Comparison of ENCODE assay signal across 8 cellular contexts in the genomic region with DNA sequence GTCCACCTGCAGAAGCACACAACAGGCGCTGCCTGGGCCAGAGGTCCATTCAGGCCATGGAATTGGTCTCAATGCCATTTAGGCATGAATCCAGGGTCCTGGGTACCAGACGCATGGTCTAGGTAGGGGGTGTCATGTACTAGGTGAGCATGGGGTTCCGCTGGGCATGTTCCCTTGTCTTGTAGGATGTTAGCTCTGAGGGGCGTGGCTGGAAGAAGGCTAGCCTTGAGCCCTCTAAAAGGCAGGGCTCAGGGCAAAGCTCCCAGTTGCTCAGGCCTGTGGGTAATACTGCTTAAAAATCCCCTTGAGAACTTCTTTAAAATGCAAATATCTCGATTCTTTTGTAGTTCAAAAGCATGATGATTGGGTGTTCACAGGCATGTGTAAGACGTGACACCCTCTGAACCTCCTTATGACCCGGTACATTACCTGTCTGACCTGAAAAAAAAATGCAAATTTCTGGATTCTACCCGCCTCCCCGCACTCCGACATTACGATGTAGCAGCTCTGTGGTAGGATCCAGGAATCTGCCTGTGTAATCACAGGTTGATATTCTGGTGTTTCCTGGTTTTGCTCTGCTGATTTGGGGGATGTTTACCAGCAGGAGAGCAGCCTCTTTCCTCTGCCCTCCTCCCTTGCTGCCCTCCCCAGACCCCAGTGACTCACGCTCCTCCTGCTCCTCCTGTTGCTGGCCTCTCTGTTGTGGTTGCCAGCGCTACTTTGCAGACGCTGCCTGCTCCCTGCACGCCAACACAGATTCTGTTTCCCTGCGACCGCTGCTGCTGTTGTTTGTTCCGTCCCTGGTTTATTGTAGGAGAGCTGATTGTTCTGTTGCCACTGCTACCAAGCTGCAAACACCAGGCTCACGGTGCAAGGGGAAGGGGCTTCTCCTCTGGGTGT. TPM values are rescaled to one million over a fixed set of nuclear protein-coding genes. Genes with fewer than 3 reads are reported as not detected.
DNase-seq lines count a peak whose midpoint lies in the region; ATAC-seq, FAIRE-seq and TF ChIP-seq lines count a peak whose summit lies in the region.

No MANE protein-coding gene starts in this region.

- peak; percentile 90 for ATAC-seq in HG03354 (IDR thresholded peaks at IDR 0.05; ENCODE audit: poor library complexity, severe bottlenecking, unreplicated experiment)
- peak; percentile 88 to 97 (median 96) for ATAC-seq in T-cell (replicated peaks in 1 of 4)
- ATAC-seq in gastrocnemius medialis: peak; percentile 95

- H2AFZ ChIP-seq in astrocyte (ENCODE audit: low read depth, low read length): peak overlapping the region; percentile 61

- H3K9me3 Mint-ChIP-seq in T-cell (peaks cover 0 to 5% (median 4%) of the 10 kb centered on the region in 3 donors), astrocyte (ENCODE audit: unreplicated experiment) (no peaks in the 10 kb centered on the region)

- H4K20me1 ChIP-seq in astrocyte (ENCODE audit: insufficient read depth, low read length): no peaks in the 10 kb centered on the region

- H3K36me3 Mint-ChIP-seq in T-cell (no peaks in the 10 kb centered on the region), astrocyte (ENCODE audit: low read depth, unreplicated experiment) (no peaks in the 10 kb centered on the region)

- peaks cover 33% of the 10 kb centered on the region for H3K4me1 ChIP-seq in astrocyte (ENCODE audit: insufficient read depth, low read length)
- peaks cover 16 to 21% of the 10 kb centered on the region in 2 donors for H3K4me1 ChIP-seq in gastrocnemius medialis

- CTCF ChIA-PET in T-cell (lab: Charles Lee): no interaction called here

- H3K9me3 ChIP-seq in astrocyte (ENCODE audit: insufficient read depth, low read depth, low read length): no peaks in the 10 kb centered on the region
- no peaks in the 10 kb centered on the region for H3K9me3 ChIP-seq in gastrocnemius medialis

- intact Hi-C loops in gastrocnemius medialis (cut with DNase I; ENCODE audit: low total_unique reads): loop anchor here (2.0 to 5.0 kb wide), 3 partner anchors 50 to 165 kb away; no protein-coding TSS in a partner anchor

- no peaks in the 10 kb centered on the region for H3K27me3 ChIP-seq in astrocyte (ENCODE audit: insufficient read depth, low read length)
- H3K27me3 ChIP-seq in gastrocnemius medialis: no peaks in the 10 kb centered on the region

- peak; percentile 32 for FAIRE-seq in astrocyte (lab: Jason Lieb, UNC)

- H3K79me2 ChIP-seq in astrocyte (ENCODE audit: insufficient read depth, low read length): no peaks in the 10 kb centered on the region

- peak overlapping the region; percentile 43 for H3K4me3 ChIP-seq in astrocyte (ENCODE audit: insufficient read depth, low read depth, low read length)
- H3K4me3 ChIP-seq in gastrocnemius medialis: peak overlapping the region; percentile 13 to 48 (median 34)

- in situ Hi-C loops in gastrocnemius medialis (cut with MboI; ENCODE audit: low sequenced_read_pairs in 4 of 4): no loop called here

- peak; percentile 49 for TF ChIP-seq POLR2A in GM19193 (IDR thresholded peaks at IDR 0.05; ENCODE audit: extremely low read depth, insufficient read depth, insufficient read length)
- peak; percentile 21 to 73 for TF ChIP-seq POLR2A in gastrocnemius medialis (IDR thresholded peaks at IDR 0.05)

- H3K27ac Mint-ChIP-seq in T-cell (peak overlapping the region; percentile 97 to 98), astrocyte (ENCODE audit: unreplicated experiment) (peak overlapping the region; percentile 98)

- peaks cover 31 to 51% (median 46%) of the 10 kb centered on the region in 3 donors for H3K4me1 Mint-ChIP-seq in T-cell
- peaks cover 31% of the 10 kb centered on the region for H3K4me1 Mint-ChIP-seq in astrocyte (ENCODE audit: low read depth, unreplicated experiment)

- peak; percentile 6 to 83 (median 58) for DNase-seq in C1 segment of cervical spinal cord (lab: John Stamatoyannopoulos, UW)
- DNase-seq in T-cell: peak; percentile 44 to 83 (median 63)
- peak; percentile 93 for DNase-seq in astrocyte (ENCODE audit: low read depth)
- DNase-seq in iPS DF 19.7 (ENCODE audit: low read depth, low spot score): peak; percentile 64
- DNase-seq in gastrocnemius medialis: peak; percentile 80 to 82
- no peak for DNase-seq in NCI-H524 treated with DMSO at 0.1 percent for 48 hours (lab: John Stamatoyannopoulos, UW)

- no peaks in the 10 kb centered on the region for H3K27me3 Mint-ChIP-seq in T-cell
- H3K27me3 Mint-ChIP-seq in astrocyte (ENCODE audit: low read depth, unreplicated experiment): no peaks in the 10 kb centered on the region

- peak overlapping the region; percentile 96 for H3K27ac ChIP-seq in astrocyte (ENCODE audit: low read depth, low read length)
- H3K27ac ChIP-seq in gastrocnemius medialis: peak overlapping the region; percentile 63 to 80 (median 74)

- peak overlapping the region; percentile 80 for H3K4me2 ChIP-seq in astrocyte (ENCODE audit: low read length)

- H3K9ac ChIP-seq in astrocyte (ENCODE audit: low read length): peak overlapping the region; percentile 81

- H3K36me3 ChIP-seq in astrocyte (ENCODE audit: insufficient read depth, low read length): no peaks in the 10 kb centered on the region
- H3K36me3 ChIP-seq in gastrocnemius medialis: no peaks in the 10 kb centered on the region

- peak overlapping the region; percentile 70 to 85 (median 75) for H3K4me3 Mint-ChIP-seq in T-cell
- peak overlapping the region; percentile 68 for H3K4me3 Mint-ChIP-seq in astrocyte (ENCODE audit: unreplicated experiment)

- POLR2A ChIA-PET in T-cell (lab: Charles Lee): interaction anchor here (0.6 to 1.1 kb wide), 3 partner anchors 84 to 164 kb away, joined by 3 to 6 read pairs (median 3); partner anchors contain the start of gene ZFAND5 (in 1 of the 2)

- no peak for TF ChIP-seq CTCF in astrocyte (IDR thresholded peaks at IDR 0.05; ENCODE audit: insufficient read depth, low read depth, low read length)
- no peak for TF ChIP-seq CTCF in gastrocnemius medialis (IDR thresholded peaks at IDR 0.05 in 4 of 5, conservative IDR thresholded peaks at IDR 0.05 in 1 of 5)

RNA-seq across cellular contexts. Expression of gene TMC1, which starts 5.7 kb away (rescaled TPM):
- not detected for total RNA-seq in T-cell
- total RNA-seq in astrocyte: 0.10 TPM in 1 of 2 replicates, not detected in the other
- 10 to 100 TPM in 1 of 4 donors, 1 to 10 TPM in 1, not detected in 2; 1.2 to 15.7 TPM for total RNA-seq in gastrocnemius medialis
